13 cellular contexts compared by ENCODE assay signal in genomic region chr17:40312893-40313659, GRCh38. TPM values are rescaled to one million over a fixed set of nuclear protein-coding genes. Genes with fewer than 3 reads are reported as not detected.
DNase-seq lines count a peak whose midpoint lies in the region; ATAC-seq and TF ChIP-seq lines count a peak whose summit lies in the region.
"Had no signal": no experiment of that assay in that cellular context is flagged by ENCODE, and none has a peak within 500 bp of the region (broad histone marks: within the 10 kb centered on the region; RNA-seq: fewer than 3 reads in every experiment).

No MANE protein-coding gene starts in this region.

- no peak overlapping the region for H4K91ac ChIP-seq in neuronal stem cell (ENCODE audit: low read depth, low read length, poor library complexity)

- H3K36me3 ChIP-seq in neuronal stem cell (replicated peaks in 1 of 2; ENCODE audit: control insufficient read depth in 2 of 2, insufficient read depth in 2 of 2, low read length in 2 of 2), result no peaks in the 10 kb centered on the region
- H3K36me3 ChIP-seq: MG63 had no signal

- no peak for DNase-seq in natural killer cell treated with Interleukin-12 subunit alpha and Interleukin-12 subunit beta and Interleukin-15 and Interleukin-18, amount 100 ng/mL, for 72 hours (ENCODE audit: low spot score)
- DNase-seq in natural killer cell (no peak), chondrocyte (ENCODE audit: low spot score) (peak; percentile 43), neuronal stem cell (ENCODE audit: low spot score) (no peak), NCI-H1105 treated with DMSO at 0.1 percent for 48 hours (lab: John Stamatoyannopoulos, UW) (no peak), HUDEP-2 (lab: John Stamatoyannopoulos, UW; ENCODE audit: unreplicated experiment in 76 of 76) (no peak), activated T-cell treated with anti-CD3 and anti-CD28 coated beads for 4 hours (no peak)
- DNase-seq: CD4-positive, alpha-beta T cell; erythroblast had no signal

- H3K36me3 Mint-ChIP-seq in natural killer cell treated with Interleukin-12 subunit alpha and Interleukin-12 subunit beta and Interleukin-15 and Interleukin-18, amount 100 ng/mL, for 72 hours, result no peaks in the 10 kb centered on the region
- no peaks in the 10 kb centered on the region for H3K36me3 Mint-ChIP-seq in natural killer cell
- no peaks in the 10 kb centered on the region for H3K36me3 Mint-ChIP-seq in chondrocyte (ENCODE audit: low read depth)

- ATAC-seq in natural killer cell treated with Interleukin-12 subunit alpha and Interleukin-12 subunit beta and Interleukin-15 and Interleukin-18, amount 100 ng/mL, for 72 hours, result no peak
- no peak for ATAC-seq in natural killer cell
- ATAC-seq in HG03354 (IDR thresholded peaks at IDR 0.05; ENCODE audit: poor library complexity, severe bottlenecking, unreplicated experiment), result no peak

- peaks cover 2% of the 10 kb centered on the region for H3K79me1 ChIP-seq in neuronal stem cell (ENCODE audit: low read depth, low read length)

- H2AFZ ChIP-seq in neuronal stem cell (ENCODE audit: low read length), result no peak overlapping the region

- peaks cover 19 to 28% of the 10 kb centered on the region in 2 donors for H3K4me1 ChIP-seq in neuronal stem cell (ENCODE audit: control insufficient read depth in 2 of 2, insufficient read depth in 1 of 2, low read depth in 1 of 2, low read length in 2 of 2)

- no peak overlapping the region for H2BK12ac ChIP-seq in neuronal stem cell (ENCODE audit: low read length)

- intact Hi-C loops in natural killer cell (cut with micrococcal nuclease), result no loop called here

- no peak overlapping the region for H3K27ac ChIP-seq in neuronal stem cell (replicated peaks; ENCODE audit: low read length)

- H3K4me1 Mint-ChIP-seq in natural killer cell treated with Interleukin-12 subunit alpha and Interleukin-12 subunit beta and Interleukin-15 and Interleukin-18, amount 100 ng/mL, for 72 hours (ENCODE audit: low read depth in 2 of 2), result peaks cover 60 to 76% of the 10 kb centered on the region in 2 donors
- H3K4me1 Mint-ChIP-seq in natural killer cell, result peaks cover 45 to 73% of the 10 kb centered on the region in 2 donors
- H3K4me1 Mint-ChIP-seq in chondrocyte (ENCODE audit: low read depth), result peaks cover 27% of the 10 kb centered on the region

- TF ChIP-seq CTCF in natural killer cell (IDR thresholded peaks at IDR 0.05) (no peak), chondrocyte (IDR thresholded peaks at IDR 0.05) (peak; percentile 18)

- no peak overlapping the region for H4K8ac ChIP-seq in neuronal stem cell (ENCODE audit: low read depth, low read length)

- H2BK120ac ChIP-seq in neuronal stem cell (ENCODE audit: low read depth, low read length), result no peak overlapping the region

- WGBS in neuronal stem cell (ENCODE audit: extremely low coverage in 2 of 2, insufficient read length in 2 of 2, insufficient replicate concordance in 1 of 2), 2 donors, result no CpG with 5 or more reads among the region's 4 CpGs

- H3K23ac ChIP-seq in neuronal stem cell (ENCODE audit: low read depth, low read length, poor library complexity), result no peak overlapping the region

- H3K9ac ChIP-seq in neuronal stem cell (ENCODE audit: low read depth, low read length, poor library complexity), result no peak overlapping the region

- no peak overlapping the region for H3K18ac ChIP-seq in neuronal stem cell (ENCODE audit: low read length)

- peaks cover 0 to 10% (median 0%) of the 10 kb centered on the region in 3 experiments for H3K27me3 ChIP-seq in neuronal stem cell (ENCODE audit: control insufficient read depth in 3 of 3, insufficient read depth in 3 of 3, low read depth in 1 of 3, low read length in 3 of 3)
- H3K27me3 ChIP-seq: MG63 had no signal

- H2BK15ac ChIP-seq in neuronal stem cell (ENCODE audit: low read length), result peak overlapping the region; percentile 76

- H3K14ac ChIP-seq in neuronal stem cell (ENCODE audit: low read length), result no peak overlapping the region

- peaks cover 0 to 3% of the 10 kb centered on the region in 2 donors for H3K9me3 ChIP-seq in neuronal stem cell (replicated peaks in 1 of 2; ENCODE audit: control insufficient read depth in 2 of 2, insufficient read depth in 1 of 2, low read depth in 1 of 2, low read length in 2 of 2)
- H3K9me3 ChIP-seq: MG63 had no signal

- peak overlapping the region; percentile 16 for H2BK5ac ChIP-seq in neuronal stem cell (ENCODE audit: low read length)

- H3K27me3 Mint-ChIP-seq in natural killer cell treated with Interleukin-12 subunit alpha and Interleukin-12 subunit beta and Interleukin-15 and Interleukin-18, amount 100 ng/mL, for 72 hours, result no peaks in the 10 kb centered on the region
- H3K27me3 Mint-ChIP-seq in natural killer cell (ENCODE audit: low read depth in 2 of 2) (no peaks in the 10 kb centered on the region), chondrocyte (ENCODE audit: low read depth) (no peaks in the 10 kb centered on the region)
- H3K27me3 Mint-ChIP-seq: CD4-positive, alpha-beta T cell; stimulated activated naive CD8-positive, alpha-beta T cell treated with anti-CD3 and anti-CD28 coated beads, Interleukin-15, Interleukin-2, amounts not matched to agents 100 ng/mL and 50 ng/mL, for 24 hours had no signal

- no peaks in the 10 kb centered on the region for H3K9me3 Mint-ChIP-seq in natural killer cell treated with Interleukin-12 subunit alpha and Interleukin-12 subunit beta and Interleukin-15 and Interleukin-18, amount 100 ng/mL, for 72 hours
- H3K9me3 Mint-ChIP-seq in natural killer cell (no peaks in the 10 kb centered on the region), chondrocyte (ENCODE audit: low read depth) (no peaks in the 10 kb centered on the region)
- H3K9me3 Mint-ChIP-seq: CD4-positive, alpha-beta T cell; stimulated activated naive CD8-positive, alpha-beta T cell treated with anti-CD3 and anti-CD28 coated beads, Interleukin-15, Interleukin-2, amounts not matched to agents 100 ng/mL and 50 ng/mL, for 24 hours had no signal

- no peak overlapping the region for H3K4me2 ChIP-seq in neuronal stem cell (ENCODE audit: insufficient read depth, low read length, poor library complexity, severe bottlenecking)

- H3K4ac ChIP-seq in neuronal stem cell (ENCODE audit: low read length), result no peak overlapping the region

- H3K4me3 ChIP-seq in neuronal stem cell (ENCODE audit: low read length in 2 of 2), result no peak overlapping the region
- H3K4me3 ChIP-seq: MG63 had no signal

- peak overlapping the region; percentile 64 for H3K4me3 Mint-ChIP-seq in natural killer cell treated with Interleukin-12 subunit alpha and Interleukin-12 subunit beta and Interleukin-15 and Interleukin-18, amount 100 ng/mL, for 72 hours
- H3K4me3 Mint-ChIP-seq in natural killer cell (no peak overlapping the region), chondrocyte (ENCODE audit: unreplicated experiment) (peak overlapping the region; percentile 35)
- H3K4me3 Mint-ChIP-seq: CD4-positive, alpha-beta T cell; stimulated activated naive CD8-positive, alpha-beta T cell treated with anti-CD3 and anti-CD28 coated beads, Interleukin-15, Interleukin-2, amounts not matched to agents 100 ng/mL and 50 ng/mL, for 24 hours had no signal

- peak overlapping the region; percentile 34 for H2AK5ac ChIP-seq in neuronal stem cell (ENCODE audit: low read depth, low read length)

- H3K27ac Mint-ChIP-seq in natural killer cell treated with Interleukin-12 subunit alpha and Interleukin-12 subunit beta and Interleukin-15 and Interleukin-18, amount 100 ng/mL, for 72 hours, result peak overlapping the region in 1 of 2 donors; percentile 84
- peak overlapping the region in 1 of 2 donors; percentile 78 for H3K27ac Mint-ChIP-seq in natural killer cell
- H3K27ac Mint-ChIP-seq in chondrocyte (ENCODE audit: unreplicated experiment), result peak overlapping the region; percentile 96
- H3K27ac Mint-ChIP-seq: CD4-positive, alpha-beta T cell; stimulated activated naive CD8-positive, alpha-beta T cell treated with anti-CD3 and anti-CD28 coated beads, Interleukin-15, Interleukin-2, amounts not matched to agents 100 ng/mL and 50 ng/mL, for 24 hours had no signal

RNA-seq across cellular contexts. Expression of gene RARA, which starts 4.1 kb away (rescaled TPM):
- 10 to 100 TPM; 26.4 to 37.8 TPM for total RNA-seq in natural killer cell treated with Interleukin-12 subunit alpha and Interleukin-12 subunit beta and Interleukin-15 and Interleukin-18, amount 100 ng/mL, for 72 hours
- total RNA-seq in natural killer cell (10 to 100 TPM; 75.9 to 94.6 (median 79.1) TPM), chondrocyte (59.2 to 65.7 TPM (median 61.2 TPM) in 3 replicates)
- 14.9 TPM for polyA plus RNA-seq in neuronal stem cell (2013, experiment 1 of 2)
- polyA plus RNA-seq in neuronal stem cell (2013, experiment 2 of 2), result 15.3 TPM

RNA-seq across cellular contexts. Expression of gene CDC6, which starts 25.4 kb away (rescaled TPM):
- 100 to 1,000 TPM in 1 of 2 donors, 10 to 100 TPM in 1; 79.2 to 172 TPM for total RNA-seq in natural killer cell treated with Interleukin-12 subunit alpha and Interleukin-12 subunit beta and Interleukin-15 and Interleukin-18, amount 100 ng/mL, for 72 hours
- 1 to 10 TPM; 3.4 to 4.9 (median 3.8) TPM for total RNA-seq in natural killer cell
- total RNA-seq in chondrocyte, result 8.5 to 33.1 TPM (median 9.9 TPM) in 3 replicates
- polyA plus RNA-seq in neuronal stem cell (2013, experiment 1 of 2), result 31.8 TPM
- polyA plus RNA-seq in neuronal stem cell (2013, experiment 2 of 2), result 32.6 TPM

RNA-seq across cellular contexts. Expression of gene GJD3, which starts 51.5 kb away (rescaled TPM):
- total RNA-seq in natural killer cell treated with Interleukin-12 subunit alpha and Interleukin-12 subunit beta and Interleukin-15 and Interleukin-18, amount 100 ng/mL, for 72 hours, result not detected
- total RNA-seq in natural killer cell, result not detected
- 0.32 to 0.41 TPM in 2 of 3 replicates, not detected in the other for total RNA-seq in chondrocyte
- polyA plus RNA-seq in neuronal stem cell (2013, experiment 1 of 2), result 0.08 TPM
- polyA plus RNA-seq in neuronal stem cell (2013, experiment 2 of 2), result 0.07 TPM
- total RNA-seq: CD4-positive, alpha-beta T cell had no signal
- polyA plus RNA-seq: keratinocyte had no signal
